Comparison of ENCODE assay signal across 8 cellular contexts in genomic region chr19:21766705-21767064, GRCh38. TPM values are rescaled to one million over a fixed set of nuclear protein-coding genes. Genes with fewer than 3 reads are reported as not detected.
DNase-seq lines count a peak whose midpoint lies in the region; ATAC-seq and TF ChIP-seq lines count a peak whose summit lies in the region.
"Not testable (repeated sequence)": the region's sequence is repeated elsewhere in the genome, so short reads cannot be mapped to it uniquely, and the experiment has no call there.

No MANE protein-coding gene starts in this region.

- peak overlapping the region; percentile 94 to 100 (median 99) for H3K4me3 Mint-ChIP-seq in brain
- peak overlapping the region; percentile 99 for H3K4me3 Mint-ChIP-seq in glutamatergic neuron (ENCODE audit: unreplicated experiment)

- H3K4me1 ChIP-seq in mucosa of rectum (ENCODE audit: control insufficient read depth in 2 of 2, insufficient read depth in 2 of 2, low read length in 2 of 2), result not testable (repeated sequence)
- H3K4me1 ChIP-seq in spleen, result peaks cover 0 to 29% (median 20%) of the 10 kb centered on the region in 6 donors

- peak overlapping the region; percentile 82 to 89 for H3K27ac ChIP-seq in mucosa of rectum (ENCODE audit: low read depth in 2 of 2, low read length in 2 of 2)
- H3K27ac ChIP-seq in spleen, result peak overlapping the region; percentile 71 to 93 (median 90)

- DNase-seq in AG10803 (ENCODE audit: low read depth); Jurkat, Clone E6-1 (ENCODE audit: low read depth, low spot score); spleen: not testable (repeated sequence)
- peak; percentile 23 for DNase-seq in glutamatergic neuron

- intact Hi-C loops in spleen (cut with DNase I; ENCODE audit: low total_unique reads), result not testable (repeated sequence)

- not testable (repeated sequence) for H3K36me3 ChIP-seq in mucosa of rectum (ENCODE audit: control insufficient read depth in 2 of 2, insufficient read depth in 2 of 2, low read length in 2 of 2)
- H3K36me3 ChIP-seq in spleen, result peaks cover 0 to 40% (median 27%) of the 10 kb centered on the region in 6 donors

- H3K27ac Mint-ChIP-seq in brain (peak overlapping the region; percentile 95 to 99 (median 96)), glutamatergic neuron (ENCODE audit: unreplicated experiment) (peak overlapping the region; percentile 100)

- TF ChIP-seq POLR2A in spleen (IDR thresholded peaks at IDR 0.05), result not testable (repeated sequence)

- peaks cover 50% of the 10 kb centered on the region for H3K36me3 Mint-ChIP-seq in brain
- H3K36me3 Mint-ChIP-seq in glutamatergic neuron (ENCODE audit: unreplicated experiment), result peaks cover 12% of the 10 kb centered on the region

- not testable (repeated sequence) for H3K27me3 Mint-ChIP-seq in brain; glutamatergic neuron (ENCODE audit: unreplicated experiment)

- H3K27me3 ChIP-seq in mucosa of rectum (ENCODE audit: control insufficient read depth in 2 of 2, insufficient read depth in 2 of 2, low read length in 2 of 2); spleen (replicated peaks in 1 of 7): not testable (repeated sequence)

- peak; percentile 8 for ATAC-seq in GM21515 (IDR thresholded peaks at IDR 0.05; ENCODE audit: unreplicated experiment)

- H3K4me3 ChIP-seq in AG10803 (ENCODE audit: low read length) (peak overlapping the region; percentile 94), WI38 (ENCODE audit: low read depth, low read length) (peak overlapping the region; percentile 92), mucosa of rectum (ENCODE audit: low read length in 2 of 2) (peak overlapping the region; percentile 77 to 95), spleen (peak overlapping the region; percentile 62 to 94 (median 79))
- H3K4me3 ChIP-seq in Jurkat, Clone E6-1 (ENCODE audit: low read length), result peak overlapping the region; percentile 77

- 0 to 5% (median 2%) methylated on average over 19 of the region's 19 CpGs for WGBS in spleen, 5 donors

- H3K9me3 Mint-ChIP-seq in brain, result peaks cover 3 to 24% (median 14%) of the 10 kb centered on the region in 5 experiments
- H3K9me3 Mint-ChIP-seq in glutamatergic neuron (ENCODE audit: unreplicated experiment), result not testable (repeated sequence)

- H3K4me1 Mint-ChIP-seq in brain, result peaks cover 29% of the 10 kb centered on the region
- H3K4me1 Mint-ChIP-seq in glutamatergic neuron (ENCODE audit: low read depth, unreplicated experiment), result not testable (repeated sequence)

- H3K9ac ChIP-seq in mucosa of rectum (ENCODE audit: low read depth in 1 of 2, low read length in 2 of 2), result peak overlapping the region; percentile 74 to 89

- TF ChIP-seq CTCF in AG10803 (conservative IDR thresholded peaks at IDR 0.05; ENCODE audit: low read length); WI38 (IDR thresholded peaks at IDR 0.05; ENCODE audit: low read depth, low read length); brain (conservative IDR thresholded peaks at IDR 0.05); glutamatergic neuron (IDR thresholded peaks at IDR 0.05; ENCODE audit: partially characterized antibody, unreplicated experiment); spleen (IDR thresholded peaks at IDR 0.05 in 8 of 11, conservative IDR thresholded peaks at IDR 0.05 in 3 of 11): not testable (repeated sequence)

- not testable (repeated sequence) for H3K9me3 ChIP-seq in mucosa of rectum (ENCODE audit: control insufficient read depth in 2 of 2, low read length in 2 of 2); spleen

RNA-seq across cellular contexts. Expression of gene ZNF100, which starts 0.7 kb away (rescaled TPM):
- 13.5 TPM for polyA plus RNA-seq in Jurkat, Clone E6-1 (2012; ENCODE audit: insufficient read depth, insufficient read length)
- polyA plus RNA-seq in brain (ENCODE audit: insufficient read depth, low read depth, low replicate concordance), result 2.7 TPM
- total RNA-seq in glutamatergic neuron (ENCODE audit: unreplicated experiment), result 29.0 TPM
- total RNA-seq in spleen, result 10 to 100 TPM in 6 of 7 donors, 1 to 10 TPM in 1; 7.1 to 36.0 (median 20.4) TPM
- 1 to 10 TPM; 2.4 to 3.4 (median 2.7) TPM for polyA plus RNA-seq in spleen
